In genomic region chr5:142973932-142974331, GRCh38 we compare ENCODE assay signal across 12 cellular contexts.
"Had no signal": no experiment of that assay in that cellular context is flagged by ENCODE, and none has a peak within 500 bp of the region (broad histone marks: within the 10 kb centered on the region; RNA-seq: fewer than 3 reads in every experiment).

No MANE protein-coding gene starts in this region.

- ATAC-seq: activated CD4-positive, CD25-positive, alpha-beta regulatory T cell treated with anti-CD3 and anti-CD28 coated beads, Interleukin-2, amount 50 U/mL, for 24 hours; stimulated activated naive CD8-positive, alpha-beta T cell treated with anti-CD3 and anti-CD28 coated beads, Interleukin-15, Interleukin-2, amounts not matched to agents 100 U/mL and 50 U/mL, for 24 hours had no signal

- H3K4me3 ChIP-seq: coronary artery, lung, thoracic aorta had no signal

- H3K27me3 Mint-ChIP-seq: naive B cell had no signal

- H3K9me3 Mint-ChIP-seq: naive B cell had no signal

- H3K27ac ChIP-seq: coronary artery, thoracic aorta had no signal

- DNase-seq: activated CD4-positive, alpha-beta T cell treated with anti-CD3 and anti-CD28 coated beads, Interleukin-2, amount 50 U/mL, for 48 hours; activated naive CD4-positive, alpha-beta T cell; erythroblast; left cardiac atrium; naive B cell; nucleus accumbens; stimulated activated CD4-positive, alpha-beta T cell treated with anti-CD3 and anti-CD28 coated beads, Interleukin-2, amount 100 ng/mL, for 48 hours; stimulated activated naive CD8-positive, alpha-beta T cell treated with anti-CD3 and anti-CD28 coated beads, Interleukin-15, Interleukin-2, amounts not matched to agents 100 U/mL and 50 U/mL, for 24 hours had no signal

- H3K36me3 ChIP-seq: thoracic aorta had no signal

- H3K4me3 Mint-ChIP-seq: naive B cell had no signal

- H3K9me3 ChIP-seq: thoracic aorta had no signal
